Comparison of ENCODE assay signal across 35 cellular contexts in genomic region chr4:77113069-77113468, GRCh38.
"Had no signal": no experiment of that assay in that cellular context is flagged by ENCODE, and none has a peak within 500 bp of the region (broad histone marks: within the 10 kb centered on the region; RNA-seq: fewer than 3 reads in every experiment).

No MANE protein-coding gene starts in this region.

- H3K9me3 Mint-ChIP-seq: activated CD4-positive, alpha-beta memory T cell treated with anti-CD3 and anti-CD28 coated beads, Interleukin-2, amount 10 ng/mL, durations not matched to agents 7 days and 5 days; activated naive CD4-positive, alpha-beta T cell treated with anti-CD3 and anti-CD28 coated beads, Interleukin-2, amount 50 U/mL, for 24 hours; activated naive CD8-positive, alpha-beta T cell treated with anti-CD3 and anti-CD28 coated beads, Interleukin-2, amount 10 ng/mL, durations not matched to agents 7 days and 5 days; activated T-cell treated with anti-CD3 and anti-CD28 coated beads, Interleukin-2, amount 50 U/mL, for 72 hours; activated T-helper 17 cell treated with anti-CD3 and anti-CD28 coated beads, Interleukin-2, amount 50 U/mL, for 72 hours; central memory CD8-positive, alpha-beta T cell had no signal

- H3K27ac ChIP-seq: ascending aorta, cardiac muscle cell, PC-9, RWPE1, VCaP had no signal

- H3K4me3 Mint-ChIP-seq: activated CD4-positive, alpha-beta memory T cell treated with anti-CD3 and anti-CD28 coated beads, Interleukin-2, amount 10 ng/mL, durations not matched to agents 7 days and 5 days; activated naive CD4-positive, alpha-beta T cell treated with anti-CD3 and anti-CD28 coated beads, Interleukin-2, amount 50 U/mL, for 24 hours; activated naive CD8-positive, alpha-beta T cell treated with anti-CD3 and anti-CD28 coated beads, Interleukin-2, amount 10 ng/mL, durations not matched to agents 7 days and 5 days; activated T-cell treated with anti-CD3 and anti-CD28 coated beads, Interleukin-2, amount 50 U/mL, for 72 hours; activated T-helper 17 cell treated with anti-CD3 and anti-CD28 coated beads, Interleukin-2, amount 50 U/mL, for 72 hours; central memory CD8-positive, alpha-beta T cell; T-cell; T-helper 17 cell had no signal

- H3K27ac Mint-ChIP-seq: activated CD4-positive, alpha-beta memory T cell treated with anti-CD3 and anti-CD28 coated beads, Interleukin-2, amount 10 ng/mL, durations not matched to agents 7 days and 5 days; activated naive CD4-positive, alpha-beta T cell treated with anti-CD3 and anti-CD28 coated beads, Interleukin-2, amount 50 U/mL, for 24 hours; activated naive CD8-positive, alpha-beta T cell treated with anti-CD3 and anti-CD28 coated beads, Interleukin-2, amount 10 ng/mL, durations not matched to agents 7 days and 5 days; activated T-cell treated with anti-CD3 and anti-CD28 coated beads, Interleukin-2, amount 50 U/mL, for 72 hours; activated T-helper 17 cell treated with anti-CD3 and anti-CD28 coated beads, Interleukin-2, amount 50 U/mL, for 72 hours; T-cell; T-helper 17 cell had no signal

- H3K36me3 Mint-ChIP-seq: activated naive CD8-positive, alpha-beta T cell treated with anti-CD3 and anti-CD28 coated beads, Interleukin-2, amount 10 ng/mL, durations not matched to agents 7 days and 5 days; T-cell had no signal

- H3K36me3 ChIP-seq: ascending aorta, cardiac muscle cell had no signal

- H3K4me1 Mint-ChIP-seq: activated CD4-positive, alpha-beta memory T cell treated with anti-CD3 and anti-CD28 coated beads, Interleukin-2, amount 10 ng/mL, durations not matched to agents 7 days and 5 days; activated naive CD4-positive, alpha-beta T cell treated with anti-CD3 and anti-CD28 coated beads, Interleukin-2, amount 50 U/mL, for 24 hours; activated naive CD8-positive, alpha-beta T cell treated with anti-CD3 and anti-CD28 coated beads, Interleukin-2, amount 10 ng/mL, durations not matched to agents 7 days and 5 days; activated T-helper 17 cell treated with anti-CD3 and anti-CD28 coated beads, Interleukin-2, amount 50 U/mL, for 72 hours; central memory CD8-positive, alpha-beta T cell; T-cell; T-helper 17 cell had no signal

- H3K9me3 ChIP-seq: ascending aorta had no signal

- H3K27me3 ChIP-seq: ascending aorta, cardiac muscle cell had no signal

- H3K4me3 ChIP-seq: ascending aorta, cardiac muscle cell, PC-9 had no signal

- ATAC-seq: activated T-cell treated with anti-CD3 and anti-CD28 coated beads, Interleukin-2, amount 50 U/mL, for 72 hours; activated T-helper 17 cell treated with anti-CD3 and anti-CD28 coated beads, Interleukin-2, amount 50 U/mL, for 72 hours; Right ventricle myocardium inferior; SK-N-SH treated with all-trans-retinoic acid at 6 μM for 48 hours; T-cell; T-helper 17 cell had no signal

- DNase-seq: activated CD4-positive, alpha-beta memory T cell treated with anti-CD3 and anti-CD28 coated beads, Interleukin-2, amount 10 ng/mL, durations not matched to agents 7 days and 5 days; activated CD4-positive, alpha-beta T cell treated with anti-CD3 and anti-CD28 coated beads for 1 hour; activated CD4-positive, alpha-beta T cell treated with anti-CD3 and anti-CD28 coated beads for 48 hours; activated CD4-positive, CD25-positive, alpha-beta regulatory T cell; activated CD8-positive, alpha-beta memory T cell treated with anti-CD3 and anti-CD28 coated beads for 24 hours; activated effector memory CD4-positive, alpha-beta T cell treated with anti-CD3 and anti-CD28 coated beads, Interleukin-2, amount 50 U/mL, for 16 hours; activated naive CD4-positive, alpha-beta T cell treated with Interleukin-2 at 50 U/mL for 16 hours; activated naive CD8-positive, alpha-beta T cell treated with anti-CD3 and anti-CD28 coated beads, Interleukin-2, amount 10 ng/mL, durations not matched to agents 7 days and 5 days; activated T-cell treated with anti-CD3 and anti-CD28 coated beads, Interleukin-2, amount 50 U/mL, for 1 hour; activated T-cell treated with anti-CD3 and anti-CD28 coated beads, Interleukin-2, amount 50 U/mL, for 72 hours; amygdala; NCI-H1092 treated with DMSO at 0.1 percent for 48 hours; NCI-H1417; NCI-H146; NCI-H187; NCI-H2029 treated with DMSO at 0.1 percent for 48 hours; NCI-H2107; NCI-H2171; NCI-H510A; NCI-H526; NCI-H748 treated with DMSO at 0.1 percent for 48 hours; NK-92 treated with Interleukin-12 subunit alpha and Interleukin-12 subunit beta, amount 100 ng/mL, for 24 hours; PC-9; SIG-M5; T-cell; T-helper 17 cell had no signal
